Comparison of ENCODE assay signal across 14 cellular contexts in the genomic region with DNA sequence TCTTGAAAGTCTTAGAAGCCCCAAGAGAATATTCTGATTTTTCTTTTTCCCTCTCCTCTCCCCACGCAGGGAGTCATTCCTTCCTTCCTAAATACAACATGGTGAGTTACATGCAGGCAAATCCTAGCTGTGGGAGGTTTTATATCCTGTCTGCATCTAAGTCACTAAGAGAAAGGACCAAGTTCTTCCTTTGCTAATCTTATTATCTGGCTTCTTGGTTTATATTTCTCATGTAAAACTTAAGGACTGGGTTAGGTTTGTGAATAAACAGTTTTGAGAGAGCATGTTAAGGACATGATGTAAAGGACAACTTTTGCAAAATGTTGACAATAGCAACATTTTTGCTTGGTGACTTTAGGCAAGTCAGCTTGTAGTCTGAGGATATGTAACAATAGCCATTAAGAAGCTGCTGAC. TPM values are rescaled to one million over a fixed set of nuclear protein-coding genes. Genes with fewer than 3 reads are reported as not detected.
A peak's percentile ranks its signal among the peaks of the same experiment; 100 is the strongest.
DNase-seq lines count a peak whose midpoint lies in the region; ATAC-seq and TF ChIP-seq lines count a peak whose summit lies in the region.
"Had no signal": no experiment of that assay in that cellular context is flagged by ENCODE, and none has a peak within 500 bp of the region (broad histone marks: within the 10 kb centered on the region; RNA-seq: fewer than 3 reads in every experiment).

No MANE protein-coding gene starts in this region.

- DNase-seq in SJSA1 (ENCODE audit: low read depth in 1 of 2, low spot score in 2 of 2): peak in 1 of 2 experiments; percentile 88
- peak in 1 of 2 donors; percentile 39 for DNase-seq in foreskin keratinocyte
- no peak for DNase-seq in NCI-H2107 treated with DMSO at 0.1 percent for 48 hours (lab: John Stamatoyannopoulos, UW; ENCODE audit: unreplicated experiment)
- no peak for DNase-seq in occipital lobe (lab: John Stamatoyannopoulos, UW)
- no peak for DNase-seq in activated naive CD4-positive, alpha-beta T cell treated with anti-CD3 and anti-CD28 coated beads, Interleukin-2, amount 10 ng/mL, durations not matched to agents 7 days and 5 days
- DNase-seq in A172 (ENCODE audit: low spot score): no peak
- DNase-seq: activated CD8-positive, alpha-beta memory T cell treated with anti-CD3 and anti-CD28 coated beads, Interleukin-2, amount 50 U/mL, for 48 hours; KBM-7; kidney glomerular epithelial cell; NCI-H524; stimulated activated CD4-positive, alpha-beta T cell treated with anti-CD3 and anti-CD28 coated beads, Interleukin-4, amount 100 ng/mL, for 24 hours; T-helper 17 cell had no signal

- peaks cover 12% of the 10 kb centered on the region for H3K27me3 Mint-ChIP-seq in activated naive CD4-positive, alpha-beta T cell treated with anti-CD3 and anti-CD28 coated beads, Interleukin-2, amount 10 ng/mL, durations not matched to agents 7 days and 5 days

- H3K36me3 Mint-ChIP-seq in activated naive CD4-positive, alpha-beta T cell treated with anti-CD3 and anti-CD28 coated beads, Interleukin-2, amount 10 ng/mL, durations not matched to agents 7 days and 5 days: no peaks in the 10 kb centered on the region

- H3K4me2 ChIP-seq in skeletal muscle satellite cell (ENCODE audit: low read length): peak overlapping the region; percentile 72

- H3K4me1 ChIP-seq in SJSA1 (replicated peaks): peaks cover 34% of the 10 kb centered on the region
- H3K4me1 ChIP-seq in foreskin keratinocyte: peaks cover 30% of the 10 kb centered on the region
- peaks cover 20% of the 10 kb centered on the region for H3K4me1 ChIP-seq in skeletal muscle satellite cell (ENCODE audit: control insufficient read depth, insufficient read depth, low read length)

- H3K36me3 ChIP-seq in SJSA1 (no peaks in the 10 kb centered on the region), skeletal muscle satellite cell (ENCODE audit: insufficient read depth, low read length) (no peaks in the 10 kb centered on the region)

- H3K9ac ChIP-seq in skeletal muscle satellite cell (ENCODE audit: low read depth, low read length): peak overlapping the region; percentile 63

- H3K4me3 ChIP-seq in SJSA1 (no peak overlapping the region), skeletal muscle satellite cell (ENCODE audit: low read length) (no peak overlapping the region)

- H3K27ac ChIP-seq in SJSA1: peak overlapping the region; percentile 98
- H3K27ac ChIP-seq in foreskin keratinocyte: peak overlapping the region; percentile 84

- no peaks in the 10 kb centered on the region for H3K4me1 Mint-ChIP-seq in activated naive CD4-positive, alpha-beta T cell treated with anti-CD3 and anti-CD28 coated beads, Interleukin-2, amount 10 ng/mL, durations not matched to agents 7 days and 5 days

- H3K4me3 Mint-ChIP-seq in activated naive CD4-positive, alpha-beta T cell treated with anti-CD3 and anti-CD28 coated beads, Interleukin-2, amount 10 ng/mL, durations not matched to agents 7 days and 5 days: no peak overlapping the region
- H3K4me3 Mint-ChIP-seq: T-helper 17 cell had no signal

- no peak for TF ChIP-seq CTCF in foreskin keratinocyte (conservative IDR thresholded peaks at IDR 0.05)

- ATAC-seq in GM19035 (IDR thresholded peaks at IDR 0.05; ENCODE audit: unreplicated experiment) (peak; percentile 12), foreskin keratinocyte (no peak)
- ATAC-seq: T-helper 17 cell had no signal

- H3K9me3 ChIP-seq in SJSA1 (replicated peaks) (no peaks in the 10 kb centered on the region; the same call in 1 of the 2 replicates), skeletal muscle satellite cell (replicated peaks; ENCODE audit: low read length) (no peaks in the 10 kb centered on the region)

- H3K27me3 ChIP-seq in SJSA1 (replicated peaks) (no peaks in the 10 kb centered on the region), foreskin keratinocyte (no peaks in the 10 kb centered on the region), skeletal muscle satellite cell (ENCODE audit: control insufficient read depth, insufficient read depth, low read length) (peaks cover 12% of the 10 kb centered on the region)

- no peak overlapping the region for H3K27ac Mint-ChIP-seq in activated naive CD4-positive, alpha-beta T cell treated with anti-CD3 and anti-CD28 coated beads, Interleukin-2, amount 10 ng/mL, durations not matched to agents 7 days and 5 days
- H3K27ac Mint-ChIP-seq: T-helper 17 cell had no signal

- H3K9me3 Mint-ChIP-seq in activated naive CD4-positive, alpha-beta T cell treated with anti-CD3 and anti-CD28 coated beads, Interleukin-2, amount 10 ng/mL, durations not matched to agents 7 days and 5 days: no peaks in the 10 kb centered on the region

- CTCF ChIA-PET in activated naive CD4-positive, alpha-beta T cell treated with anti-CD3 and anti-CD28 coated beads, Interleukin-2, amount 10 ng/mL, durations not matched to agents 7 days and 5 days (lab: Charles Lee): no interaction called here

RNA-seq across cellular contexts. Expression of a gene that starts 5.1 kb away (rescaled TPM):
- not detected in 2 replicates for total RNA-seq in SJSA1 (2014; rRNA removed; shearing (Covaris generic))
- total RNA-seq in foreskin keratinocyte: not detected in 2 replicates
- polyA plus RNA-seq in foreskin keratinocyte: 0.01 TPM in 1 of 2 replicates, not detected in the other
- total RNA-seq in skeletal muscle satellite cell (2012; rRNA removed): not detected in 2 replicates
- total RNA-seq in occipital lobe: not detected
- total RNA-seq in A172 (2014; rRNA removed; shearing (Covaris generic)): not detected in 2 replicates
- total RNA-seq: T-helper 17 cell had no signal

RNA-seq across cellular contexts. Expression of a gene that starts 10.9 kb away (rescaled TPM):
- 0.29 TPM in 1 of 2 replicates, not detected in the other for total RNA-seq in SJSA1 (2014; rRNA removed; shearing (Covaris generic))
- total RNA-seq in foreskin keratinocyte: 0.28 and 0.44 TPM in 2 replicates
- polyA plus RNA-seq in foreskin keratinocyte: 0.21 and 0.30 TPM in 2 replicates
- total RNA-seq in skeletal muscle satellite cell (2012; rRNA removed): not detected in 2 replicates
- 0.78 TPM for total RNA-seq in occipital lobe
- not detected in 2 replicates for total RNA-seq in A172 (2014; rRNA removed; shearing (Covaris generic))
- total RNA-seq: T-helper 17 cell had no signal

RNA-seq across cellular contexts. Expression of a gene that starts 21.6 kb away (rescaled TPM):
- 41.0 and 45.1 TPM in 2 replicates for total RNA-seq in SJSA1 (2014; rRNA removed; shearing (Covaris generic))
- total RNA-seq in foreskin keratinocyte (37.6 and 38.8 TPM in 2 replicates), occipital lobe (38.4 TPM)
- 11.8 and 14.9 TPM in 2 replicates for polyA plus RNA-seq in foreskin keratinocyte
- total RNA-seq in skeletal muscle satellite cell (2012; rRNA removed): 32.3 and 42.3 TPM in 2 replicates
- total RNA-seq in A172 (2014; rRNA removed; shearing (Covaris generic)): 18.7 and 22.4 TPM in 2 replicates

RNA-seq across cellular contexts. Expression of a gene that starts 23.5 kb away (rescaled TPM):
- total RNA-seq in SJSA1 (2014; rRNA removed; shearing (Covaris generic)): not detected in 2 replicates
- total RNA-seq in foreskin keratinocyte (0.18 and 0.44 TPM in 2 replicates), occipital lobe (not detected)
- 0.28 and 0.32 TPM in 2 replicates for polyA plus RNA-seq in foreskin keratinocyte
- total RNA-seq in skeletal muscle satellite cell (2012; rRNA removed): not detected in 2 replicates
- total RNA-seq in A172 (2014; rRNA removed; shearing (Covaris generic)): not detected in 2 replicates
- total RNA-seq: T-helper 17 cell had no signal
